26 cellular contexts compared by ENCODE assay signal in genomic region chr9:79247021-79247420, GRCh38.
"Had no signal": no experiment of that assay in that cellular context is flagged by ENCODE, and none has a peak within 500 bp of the region (broad histone marks: within the 10 kb centered on the region; RNA-seq: fewer than 3 reads in every experiment).

No MANE protein-coding gene starts in this region.

- FAIRE-seq: endometrium, islet of Langerhans, keratinocyte had no signal

- H3K4me3 ChIP-seq: esophagus squamous epithelium, gastrocnemius medialis, heart right ventricle, left lung, lower lobe of right lung, mucosa of descending colon had no signal

- DNase-seq: cortex of kidney; effector CD8-positive, alpha-beta T cell; effector memory CD8-positive, alpha-beta T cell; endodermal cell; erythroblast; esophagus squamous epithelium; foreskin fibroblast; foreskin melanocyte; gastrocnemius medialis; glutamatergic neuron; head of caudate nucleus; heart right ventricle; hippocampal formation; left cardiac atrium; left lung; left ventricle myocardium superior; lower lobe of right lung; mesenchymal stem cell; mucosa of descending colon; naive B cell; naive thymus-derived CD8-positive, alpha-beta T cell had no signal

- H3K27ac ChIP-seq: epithelial cell of prostate, esophagus squamous epithelium, gastrocnemius medialis, heart right ventricle, left lung, lower lobe of right lung had no signal

- H3K4me1 ChIP-seq: esophagus squamous epithelium, gastrocnemius medialis, heart right ventricle, left lung, lower lobe of right lung had no signal

- ATAC-seq: effector memory CD8-positive, alpha-beta T cell; esophagus mucosa; gastrocnemius medialis; heart right ventricle; left cardiac atrium; left lung; left ventricle myocardium superior; lower lobe of right lung; mucosa of descending colon; naive thymus-derived CD8-positive, alpha-beta T cell had no signal

- H3K27me3 ChIP-seq: gastrocnemius medialis, heart right ventricle, left lung had no signal

- H3K36me3 ChIP-seq: esophagus squamous epithelium, gastrocnemius medialis, heart right ventricle, left lung, lower lobe of right lung had no signal

- H3K9me3 ChIP-seq: esophagus squamous epithelium, gastrocnemius medialis, heart right ventricle, left lung, lower lobe of right lung, mucosa of descending colon had no signal
